In genomic region chr7:22343071-22343470, GRCh38 we compare ENCODE assay signal across 17 cellular contexts. TPM values are rescaled to one million over a fixed set of nuclear protein-coding genes. Genes with fewer than 3 reads are reported as not detected.
DNase-seq lines count a peak whose midpoint lies in the region; ATAC-seq and TF ChIP-seq lines count a peak whose summit lies in the region.
"Had no signal": no experiment of that assay in that cellular context is flagged by ENCODE, and none has a peak within 500 bp of the region (broad histone marks: within the 10 kb centered on the region; RNA-seq: fewer than 3 reads in every experiment).

No MANE protein-coding gene starts in this region.

- TF ChIP-seq CTCF in GM23338 (conservative IDR thresholded peaks at IDR 0.05; ENCODE audit: low read depth in 2 of 2) (no peak), WTC11 (IDR thresholded peaks at IDR 0.05) (no peak), endodermal cell (conservative IDR thresholded peaks at IDR 0.05) (no peak)

- H3K27me3 Mint-ChIP-seq in GM23338 (ENCODE audit: insufficient read depth, low read depth, poor library complexity) (peaks cover 4% of the 10 kb centered on the region), WTC11 (ENCODE audit: low read depth) (no peaks in the 10 kb centered on the region), endodermal cell (ENCODE audit: insufficient read depth) (no peaks in the 10 kb centered on the region)
- H3K27me3 Mint-ChIP-seq: B cell had no signal

- H3K9me2 ChIP-seq in GM23338 (ENCODE audit: insufficient read depth), result peaks cover 41% of the 10 kb centered on the region

- no peak overlapping the region for H3K9ac ChIP-seq in endodermal cell (ENCODE audit: extremely low read depth, low read length, poor library complexity, severe bottlenecking)
- H3K9ac ChIP-seq: BLaER1 had no signal

- peaks cover 36% of the 10 kb centered on the region for H3K4me1 ChIP-seq in GM23338 (ENCODE audit: insufficient read depth)
- H3K4me1 ChIP-seq in endodermal cell (ENCODE audit: control insufficient read depth, insufficient read depth, low read length), result no peaks in the 10 kb centered on the region

- peaks cover 65% of the 10 kb centered on the region for H3K79me2 ChIP-seq in GM23338 (replicated peaks; ENCODE audit: insufficient read depth)

- H3K27me3 ChIP-seq in GM23338 (ENCODE audit: insufficient read depth), result no peaks in the 10 kb centered on the region
- no peaks in the 10 kb centered on the region for H3K27me3 ChIP-seq in endodermal cell (ENCODE audit: control insufficient read depth, insufficient read depth, low read length, poor library complexity, severe bottlenecking)
- H3K27me3 ChIP-seq: BLaER1 had no signal

- peaks cover 33% of the 10 kb centered on the region for H3K4me1 Mint-ChIP-seq in GM23338
- peaks cover 39% of the 10 kb centered on the region for H3K4me1 Mint-ChIP-seq in WTC11
- H3K4me1 Mint-ChIP-seq in endodermal cell, result peaks cover 24% of the 10 kb centered on the region
- H3K4me1 Mint-ChIP-seq: CD4-positive, CD25-positive, alpha-beta regulatory T cell; CD8-positive, alpha-beta memory T cell had no signal

- H3K9me3 Mint-ChIP-seq in GM23338, result peaks cover 20% of the 10 kb centered on the region; the same call in 2 of the 3 replicates
- H3K9me3 Mint-ChIP-seq in WTC11, result peaks cover 12% of the 10 kb centered on the region
- H3K9me3 Mint-ChIP-seq in endodermal cell, result peaks cover 13% of the 10 kb centered on the region
- H3K9me3 Mint-ChIP-seq: CD8-positive, alpha-beta memory T cell had no signal

- H3K4me3 Mint-ChIP-seq in GM23338 (no peak overlapping the region), WTC11 (no peak overlapping the region), endodermal cell (no peak overlapping the region)
- H3K4me3 Mint-ChIP-seq: B cell; CD4-positive, CD25-positive, alpha-beta regulatory T cell; CD8-positive, alpha-beta memory T cell had no signal

- H4K20me1 ChIP-seq in GM23338 (replicated peaks; ENCODE audit: insufficient read depth), result no peaks in the 10 kb centered on the region; the same call in 1 of the 2 replicates

- H3K27ac ChIP-seq in GM23338 (ENCODE audit: low read depth), result no peak overlapping the region
- H3K27ac ChIP-seq in endodermal cell (ENCODE audit: low read depth, low read length), result no peak overlapping the region
- H3K27ac ChIP-seq: BLaER1, C4-2B had no signal

- H3K4me2 ChIP-seq in GM23338, result no peak overlapping the region
- H3K4me2 ChIP-seq: BLaER1 had no signal

- H3K27ac Mint-ChIP-seq in GM23338 (0 out of 2 replicates have a peak overlapping the region, but pooled peaks have one; percentile 5), WTC11 (peak overlapping the region; percentile 51; the same call in 1 of the 2 replicates), endodermal cell (no peak overlapping the region)
- H3K27ac Mint-ChIP-seq: B cell; CD4-positive, CD25-positive, alpha-beta regulatory T cell; CD8-positive, alpha-beta memory T cell had no signal

- H3K36me3 Mint-ChIP-seq in GM23338 (ENCODE audit: low read depth), result peaks cover 33% of the 10 kb centered on the region; the same call in 2 of the 3 replicates
- H3K36me3 Mint-ChIP-seq in WTC11, result peaks cover 19% of the 10 kb centered on the region
- peaks cover 4% of the 10 kb centered on the region for H3K36me3 Mint-ChIP-seq in endodermal cell (ENCODE audit: low read depth)
- H3K36me3 Mint-ChIP-seq: CD4-positive, CD25-positive, alpha-beta regulatory T cell; CD8-positive, alpha-beta memory T cell had no signal

- DNase-seq in GM23338 (ENCODE audit: low spot score), result no peak
- DNase-seq in WTC11 (ENCODE audit: low spot score), result no peak
- peak; percentile 18 for DNase-seq in left kidney (ENCODE audit: low read depth, low spot score)
- peak; percentile 69 for DNase-seq in putamen (ENCODE audit: low spot score)
- no peak for DNase-seq in HuH-7.5 (ENCODE audit: low spot score)
- DNase-seq in endodermal cell, result no peak
- DNase-seq in AG08395 (ENCODE audit: low spot score), result no peak
- DNase-seq: CD4-positive, CD25-positive, alpha-beta regulatory T cell; CD8-positive, alpha-beta memory T cell; DMS 273 treated with DMSO at 0.1 percent for 48 hours; DMS79; GF-D8; GOT3; HCEC 1CT had no signal

- peaks cover 14% of the 10 kb centered on the region for H3K9me3 ChIP-seq in endodermal cell (ENCODE audit: control insufficient read depth, low read length)

- POLR2A ChIA-PET in WTC11 (lab: Charles Lee), result no interaction called here

- H3F3A ChIP-seq in GM23338 (replicated peaks; ENCODE audit: low read depth), result no peaks in the 10 kb centered on the region

- H3K4me3 ChIP-seq in GM23338 (no peak overlapping the region), endodermal cell (ENCODE audit: low read length) (no peak overlapping the region)
- H3K4me3 ChIP-seq: BLaER1 had no signal

- no peaks in the 10 kb centered on the region for H3K36me3 ChIP-seq in GM23338 (ENCODE audit: insufficient read depth)
- no peaks in the 10 kb centered on the region for H3K36me3 ChIP-seq in endodermal cell (ENCODE audit: control insufficient read depth, insufficient read depth, low read length)

- no peak for ATAC-seq in GM23338
- ATAC-seq in WTC11, result no peak

- 80 to 93% methylated on average over 1 to 5 of the region's 5 CpGs for WGBS in endodermal cell (ENCODE audit: insufficient coverage in 1 of 2, insufficient read length in 1 of 2), 2 experiments

- CTCF ChIA-PET in WTC11 (lab: Charles Lee), result no interaction called here

- H2AFZ ChIP-seq in GM23338, result no peak overlapping the region

TF ChIP-seq in GM23338, 12 proteins besides CTCF, POLR2A, EP300 and RAD21 (continues in another document):
- TF ChIP-seq ETS1 (IDR thresholded peaks at IDR 0.05) (no peak), EZH2phosphoT487 (IDR thresholded peaks at IDR 0.05; ENCODE audit: unreplicated experiment) (no peak)

TF ChIP-seq in WTC11, 78 proteins besides CTCF, POLR2A, EP300 and RAD21 (continues in another document):
- TF ChIP-seq ZNF416 (CRISPR knock-in tag; IDR thresholded peaks at IDR 0.05) (no peak), FOXP4 (CRISPR knock-in tag; IDR thresholded peaks at IDR 0.05) (no peak), ZNF281 (CRISPR knock-in tag; IDR thresholded peaks at IDR 0.05) (no peak), TEAD4 (CRISPR knock-in tag; IDR thresholded peaks at IDR 0.05) (no peak), ZSCAN18 (CRISPR knock-in tag; IDR thresholded peaks at IDR 0.05) (no peak), MXD4 (CRISPR knock-in tag; IDR thresholded peaks at IDR 0.05; ENCODE audit: borderline replicate concordance) (no peak)

RNA-seq across cellular contexts. Expression of gene RAPGEF5, which starts 13.9 kb away (rescaled TPM):
- 13.1 and 17.7 TPM in 2 replicates for total RNA-seq in GM23338 (2014; rRNA removed; shearing (Covaris generic))
- polyA plus RNA-seq in GM23338 (2016; fragmentation: Nextera tagmentation; extraction: Ambion mirVana), result 6.3 and 7.1 TPM in 2 replicates
- total RNA-seq in WTC11 (2021) (9.9 to 12.3 TPM (median 10.3 TPM) in 3 replicates), endodermal cell (10 to 100 TPM; 16.7 to 23.2 TPM)
- 4.8 TPM for polyA plus RNA-seq in endodermal cell (2013, experiment 1 of 2)
- 4.7 TPM for polyA plus RNA-seq in endodermal cell (2013, experiment 2 of 2)
- total RNA-seq: CD4-positive, CD25-positive, alpha-beta regulatory T cell had no signal
- polyA plus RNA-seq: CD4-positive, CD25-positive, alpha-beta regulatory T cell had no signal

Comparison
In these comparisons a context has a peak if more than half of its experiments do, and no peak if none do; other contexts are left out.
1. DNase-seq: peak in left kidney (single experiment) and putamen (single experiment); none in GM23338 (single experiment), WTC11 (single experiment), HuH-7.5 (single experiment), endodermal cell (single experiment) and AG08395 (single experiment).